ENCODE assay signal across 22 cellular contexts in genomic region chr15:87135109-87135508, GRCh38.
"Had no signal": no experiment of that assay in that cellular context is flagged by ENCODE, and none has a peak within 500 bp of the region (broad histone marks: within the 10 kb centered on the region; RNA-seq: fewer than 3 reads in every experiment).

No MANE protein-coding gene starts in this region.

- ATAC-seq: effector memory CD8-positive, alpha-beta T cell; esophagus mucosa; foreskin keratinocyte; gastrocnemius medialis; heart right ventricle; left cardiac atrium; left lung; left ventricle myocardium superior; lower lobe of right lung; mucosa of descending colon had no signal

- H3K4me3 ChIP-seq: colonic mucosa, esophagus squamous epithelium, gastrocnemius medialis, heart right ventricle, left lung, lower lobe of right lung, mucosa of descending colon had no signal

- DNase-seq: colonic mucosa; cortex of kidney; effector CD8-positive, alpha-beta T cell; effector memory CD8-positive, alpha-beta T cell; endodermal cell; erythroblast; esophagus squamous epithelium; gastrocnemius medialis; glutamatergic neuron; head of caudate nucleus; heart right ventricle; hippocampal formation; immature natural killer cell; left cardiac atrium; left lung; left ventricle myocardium superior; lower lobe of right lung; mesenchymal stem cell; mucosa of descending colon; naive B cell had no signal
